ENCODE assay signal across 1 cellular context in the genomic region with DNA sequence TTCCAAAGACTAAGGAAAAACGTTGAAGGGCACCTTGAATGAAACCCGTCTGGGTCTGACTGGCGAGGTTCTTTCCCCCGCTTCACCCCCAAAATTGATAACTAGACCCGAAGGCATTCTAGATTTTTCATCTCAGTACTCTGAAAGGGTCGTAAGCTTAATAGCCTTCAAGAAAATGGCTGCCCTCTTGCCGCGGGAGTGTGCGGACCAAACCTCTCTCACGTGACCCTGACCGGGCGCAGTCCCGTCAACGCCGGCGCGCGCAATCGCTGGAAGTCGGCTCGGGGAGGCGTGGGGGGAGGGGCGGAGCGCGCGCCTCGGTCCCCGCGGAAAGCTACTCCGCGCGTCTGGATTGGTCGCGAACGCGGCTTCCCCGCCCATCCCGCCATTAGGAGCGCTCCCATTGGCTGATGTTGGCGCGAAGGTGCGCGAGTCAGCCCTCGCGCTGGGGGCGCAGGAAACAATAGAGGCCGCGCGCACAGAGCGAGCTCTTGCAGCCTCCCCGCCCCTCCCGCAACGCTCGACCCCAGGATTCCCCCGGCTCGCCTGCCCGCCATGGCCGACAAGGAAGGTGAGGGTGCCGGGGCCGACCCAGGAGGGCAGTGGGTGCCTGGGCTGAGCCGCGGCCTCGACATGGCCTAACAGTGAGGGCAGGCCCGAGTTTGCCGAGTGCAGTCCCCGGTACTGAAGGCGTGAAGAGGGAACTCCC.
TF ChIP-seq lines count a peak whose summit lies in the region.

A gene (plus strand): TSS at position 457 of the 709 bp plus-strand sequence. CDS start 99 bp downstream, at position 556.

TF ChIP-seq in HEK293, 187 proteins besides CTCF, POLR2A, EP300 and RAD21 (continued from another document and continues in another):
- TF ChIP-seq, protein P1, sequence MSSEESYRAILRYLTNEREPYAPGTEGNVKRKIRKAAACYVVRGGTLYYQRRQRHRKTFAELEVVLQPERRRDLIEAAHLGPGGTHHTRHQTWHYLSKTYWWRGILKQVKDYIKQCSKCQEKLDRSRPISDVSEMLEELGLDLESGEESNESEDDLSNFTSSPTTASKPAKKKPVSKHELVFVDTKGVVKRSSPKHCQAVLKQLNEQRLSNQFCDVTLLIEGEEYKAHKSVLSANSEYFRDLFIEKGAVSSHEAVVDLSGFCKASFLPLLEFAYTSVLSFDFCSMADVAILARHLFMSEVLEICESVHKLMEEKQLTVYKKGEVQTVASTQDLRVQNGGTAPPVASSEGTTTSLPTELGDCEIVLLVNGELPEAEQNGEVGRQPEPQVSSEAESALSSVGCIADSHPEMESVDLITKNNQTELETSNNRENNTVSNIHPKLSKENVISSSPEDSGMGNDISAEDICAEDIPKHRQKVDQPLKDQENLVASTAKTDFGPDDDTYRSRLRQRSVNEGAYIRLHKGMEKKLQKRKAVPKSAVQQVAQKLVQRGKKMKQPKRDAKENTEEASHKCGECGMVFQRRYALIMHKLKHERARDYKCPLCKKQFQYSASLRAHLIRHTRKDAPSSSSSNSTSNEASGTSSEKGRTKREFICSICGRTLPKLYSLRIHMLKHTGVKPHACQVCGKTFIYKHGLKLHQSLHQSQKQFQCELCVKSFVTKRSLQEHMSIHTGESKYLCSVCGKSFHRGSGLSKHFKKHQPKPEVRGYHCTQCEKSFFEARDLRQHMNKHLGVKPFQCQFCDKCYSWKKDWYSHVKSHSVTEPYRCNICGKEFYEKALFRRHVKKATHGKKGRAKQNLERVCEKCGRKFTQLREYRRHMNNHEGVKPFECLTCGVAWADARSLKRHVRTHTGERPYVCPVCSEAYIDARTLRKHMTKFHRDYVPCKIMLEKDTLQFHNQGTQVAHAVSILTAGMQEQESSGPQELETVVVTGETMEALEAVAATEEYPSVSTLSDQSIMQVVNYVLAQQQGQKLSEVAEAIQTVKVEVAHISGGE (tag by site-specific recombination; conservative IDR thresholded peaks at IDR 0.05; ENCODE audit: low read depth): peak; percentile 67
- TF ChIP-seq ZNF785 (tag by site-specific recombination; IDR thresholded peaks at IDR 0.05): 0 out of 2 replicates have a peak, but pooled peaks have one; percentile 37
- TF ChIP-seq ZBTB20 (tag by site-specific recombination; IDR thresholded peaks at IDR 0.05): no peak; the same call in 1 of the 2 replicates
- TF ChIP-seq ZNF311 (tag by site-specific recombination; IDR thresholded peaks at IDR 0.05; ENCODE audit: borderline replicate concordance): no peak
- no peak for TF ChIP-seq ZNF560 (tag by site-specific recombination; IDR thresholded peaks at IDR 0.05; ENCODE audit: borderline replicate concordance)
- peak; percentile 80 for TF ChIP-seq ZFHX2 (tag by site-specific recombination; conservative IDR thresholded peaks at IDR 0.05)
- TF ChIP-seq, protein P2, sequence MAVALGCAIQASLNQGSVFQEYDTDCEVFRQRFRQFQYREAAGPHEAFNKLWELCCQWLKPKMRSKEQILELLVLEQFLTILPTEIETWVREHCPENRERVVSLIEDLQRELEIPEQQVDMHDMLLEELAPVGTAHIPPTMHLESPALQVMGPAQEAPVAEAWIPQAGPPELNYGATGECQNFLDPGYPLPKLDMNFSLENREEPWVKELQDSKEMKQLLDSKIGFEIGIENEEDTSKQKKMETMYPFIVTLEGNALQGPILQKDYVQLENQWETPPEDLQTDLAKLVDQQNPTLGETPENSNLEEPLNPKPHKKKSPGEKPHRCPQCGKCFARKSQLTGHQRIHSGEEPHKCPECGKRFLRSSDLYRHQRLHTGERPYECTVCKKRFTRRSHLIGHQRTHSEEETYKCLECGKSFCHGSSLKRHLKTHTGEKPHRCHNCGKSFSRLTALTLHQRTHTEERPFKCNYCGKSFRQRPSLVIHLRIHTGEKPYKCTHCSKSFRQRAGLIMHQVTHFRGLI (tag by site-specific recombination; IDR thresholded peaks at IDR 0.05): peak; percentile 45; the same call in 1 of the 2 replicates
- no peak for TF ChIP-seq ZFP41 (tag by site-specific recombination; IDR thresholded peaks at IDR 0.05; ENCODE audit: borderline replicate concordance)
- TF ChIP-seq ZNF707 (tag by site-specific recombination; IDR thresholded peaks at IDR 0.05): no peak
- peak; percentile 81 for TF ChIP-seq SP3 (tag by site-specific recombination; IDR thresholded peaks at IDR 0.05)
- TF ChIP-seq, protein P3, sequence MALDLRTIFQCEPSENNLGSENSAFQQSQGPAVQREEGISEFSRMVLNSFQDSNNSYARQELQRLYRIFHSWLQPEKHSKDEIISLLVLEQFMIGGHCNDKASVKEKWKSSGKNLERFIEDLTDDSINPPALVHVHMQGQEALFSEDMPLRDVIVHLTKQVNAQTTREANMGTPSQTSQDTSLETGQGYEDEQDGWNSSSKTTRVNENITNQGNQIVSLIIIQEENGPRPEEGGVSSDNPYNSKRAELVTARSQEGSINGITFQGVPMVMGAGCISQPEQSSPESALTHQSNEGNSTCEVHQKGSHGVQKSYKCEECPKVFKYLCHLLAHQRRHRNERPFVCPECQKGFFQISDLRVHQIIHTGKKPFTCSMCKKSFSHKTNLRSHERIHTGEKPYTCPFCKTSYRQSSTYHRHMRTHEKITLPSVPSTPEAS (tag by site-specific recombination; IDR thresholded peaks at IDR 0.05): peak; percentile 61; the same call in 1 of the 2 replicates
- TF ChIP-seq ZNF558 (tag by site-specific recombination; IDR thresholded peaks at IDR 0.05): peak; percentile 64; the same call in 1 of the 2 replicates
- TF ChIP-seq ZNF624 (tag by site-specific recombination; IDR thresholded peaks at IDR 0.05): no peak
- peak; percentile 75; the same call in 1 of the 2 replicates for TF ChIP-seq ZNF184 (tag by site-specific recombination; IDR thresholded peaks at IDR 0.05)
- TF ChIP-seq ZNF169 (tag by site-specific recombination; IDR thresholded peaks at IDR 0.05): no peak
- TF ChIP-seq ZNF391 (tag by site-specific recombination; IDR thresholded peaks at IDR 0.05; ENCODE audit: borderline replicate concordance, low read depth): no peak
- TF ChIP-seq ZBTB48 (tag by site-specific recombination; IDR thresholded peaks at IDR 0.05): peak; percentile 79; the same call in 1 of the 2 replicates
- TF ChIP-seq ZBTB8A (tag by site-specific recombination; IDR thresholded peaks at IDR 0.05): peak; percentile 61
- TF ChIP-seq, protein P4, sequence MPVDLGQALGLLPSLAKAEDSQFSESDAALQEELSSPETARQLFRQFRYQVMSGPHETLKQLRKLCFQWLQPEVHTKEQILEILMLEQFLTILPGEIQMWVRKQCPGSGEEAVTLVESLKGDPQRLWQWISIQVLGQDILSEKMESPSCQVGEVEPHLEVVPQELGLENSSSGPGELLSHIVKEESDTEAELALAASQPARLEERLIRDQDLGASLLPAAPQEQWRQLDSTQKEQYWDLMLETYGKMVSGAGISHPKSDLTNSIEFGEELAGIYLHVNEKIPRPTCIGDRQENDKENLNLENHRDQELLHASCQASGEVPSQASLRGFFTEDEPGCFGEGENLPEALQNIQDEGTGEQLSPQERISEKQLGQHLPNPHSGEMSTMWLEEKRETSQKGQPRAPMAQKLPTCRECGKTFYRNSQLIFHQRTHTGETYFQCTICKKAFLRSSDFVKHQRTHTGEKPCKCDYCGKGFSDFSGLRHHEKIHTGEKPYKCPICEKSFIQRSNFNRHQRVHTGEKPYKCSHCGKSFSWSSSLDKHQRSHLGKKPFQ (tag by site-specific recombination; IDR thresholded peaks at IDR 0.05): peak; percentile 89
- no peak for TF ChIP-seq ZNF830 (tag by site-specific recombination; IDR thresholded peaks at IDR 0.05; ENCODE audit: low read depth)
- no peak for TF ChIP-seq REPIN1 (tag by site-specific recombination; IDR thresholded peaks at IDR 0.05; ENCODE audit: low read depth)
- TF ChIP-seq, protein P5, sequence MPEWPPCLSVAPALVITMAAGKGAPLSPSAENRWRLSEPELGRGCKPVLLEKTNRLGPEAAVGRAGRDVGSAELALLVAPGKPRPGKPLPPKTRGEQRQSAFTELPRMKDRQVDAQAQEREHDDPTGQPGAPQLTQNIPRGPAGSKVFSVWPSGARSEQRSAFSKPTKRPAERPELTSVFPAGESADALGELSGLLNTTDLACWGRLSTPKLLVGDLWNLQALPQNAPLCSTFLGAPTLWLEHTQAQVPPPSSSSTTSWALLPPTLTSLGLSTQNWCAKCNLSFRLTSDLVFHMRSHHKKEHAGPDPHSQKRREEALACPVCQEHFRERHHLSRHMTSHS (tag by site-specific recombination; IDR thresholded peaks at IDR 0.05): no peak
- TF ChIP-seq, protein P6, sequence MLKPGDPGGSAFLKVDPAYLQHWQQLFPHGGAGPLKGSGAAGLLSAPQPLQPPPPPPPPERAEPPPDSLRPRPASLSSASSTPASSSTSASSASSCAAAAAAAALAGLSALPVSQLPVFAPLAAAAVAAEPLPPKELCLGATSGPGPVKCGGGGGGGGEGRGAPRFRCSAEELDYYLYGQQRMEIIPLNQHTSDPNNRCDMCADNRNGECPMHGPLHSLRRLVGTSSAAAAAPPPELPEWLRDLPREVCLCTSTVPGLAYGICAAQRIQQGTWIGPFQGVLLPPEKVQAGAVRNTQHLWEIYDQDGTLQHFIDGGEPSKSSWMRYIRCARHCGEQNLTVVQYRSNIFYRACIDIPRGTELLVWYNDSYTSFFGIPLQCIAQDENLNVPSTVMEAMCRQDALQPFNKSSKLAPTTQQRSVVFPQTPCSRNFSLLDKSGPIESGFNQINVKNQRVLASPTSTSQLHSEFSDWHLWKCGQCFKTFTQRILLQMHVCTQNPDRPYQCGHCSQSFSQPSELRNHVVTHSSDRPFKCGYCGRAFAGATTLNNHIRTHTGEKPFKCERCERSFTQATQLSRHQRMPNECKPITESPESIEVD (tag by site-specific recombination; IDR thresholded peaks at IDR 0.05): no peak
- peak; percentile 20; the same call in 1 of the 2 replicates for TF ChIP-seq ZBTB21 (tag by site-specific recombination; IDR thresholded peaks at IDR 0.05)
- TF ChIP-seq, protein P7, sequence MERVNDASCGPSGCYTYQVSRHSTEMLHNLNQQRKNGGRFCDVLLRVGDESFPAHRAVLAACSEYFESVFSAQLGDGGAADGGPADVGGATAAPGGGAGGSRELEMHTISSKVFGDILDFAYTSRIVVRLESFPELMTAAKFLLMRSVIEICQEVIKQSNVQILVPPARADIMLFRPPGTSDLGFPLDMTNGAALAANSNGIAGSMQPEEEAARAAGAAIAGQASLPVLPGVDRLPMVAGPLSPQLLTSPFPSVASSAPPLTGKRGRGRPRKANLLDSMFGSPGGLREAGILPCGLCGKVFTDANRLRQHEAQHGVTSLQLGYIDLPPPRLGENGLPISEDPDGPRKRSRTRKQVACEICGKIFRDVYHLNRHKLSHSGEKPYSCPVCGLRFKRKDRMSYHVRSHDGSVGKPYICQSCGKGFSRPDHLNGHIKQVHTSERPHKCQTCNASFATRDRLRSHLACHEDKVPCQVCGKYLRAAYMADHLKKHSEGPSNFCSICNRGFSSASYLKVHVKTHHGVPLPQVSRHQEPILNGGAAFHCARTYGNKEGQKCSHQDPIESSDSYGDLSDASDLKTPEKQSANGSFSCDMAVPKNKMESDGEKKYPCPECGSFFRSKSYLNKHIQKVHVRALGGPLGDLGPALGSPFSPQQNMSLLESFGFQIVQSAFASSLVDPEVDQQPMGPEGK (tag by site-specific recombination; IDR thresholded peaks at IDR 0.05): peak; percentile 100
- no peak for TF ChIP-seq ZNF132 (tag by site-specific recombination; IDR thresholded peaks at IDR 0.05; ENCODE audit: borderline replicate concordance)
- TF ChIP-seq, protein P8, sequence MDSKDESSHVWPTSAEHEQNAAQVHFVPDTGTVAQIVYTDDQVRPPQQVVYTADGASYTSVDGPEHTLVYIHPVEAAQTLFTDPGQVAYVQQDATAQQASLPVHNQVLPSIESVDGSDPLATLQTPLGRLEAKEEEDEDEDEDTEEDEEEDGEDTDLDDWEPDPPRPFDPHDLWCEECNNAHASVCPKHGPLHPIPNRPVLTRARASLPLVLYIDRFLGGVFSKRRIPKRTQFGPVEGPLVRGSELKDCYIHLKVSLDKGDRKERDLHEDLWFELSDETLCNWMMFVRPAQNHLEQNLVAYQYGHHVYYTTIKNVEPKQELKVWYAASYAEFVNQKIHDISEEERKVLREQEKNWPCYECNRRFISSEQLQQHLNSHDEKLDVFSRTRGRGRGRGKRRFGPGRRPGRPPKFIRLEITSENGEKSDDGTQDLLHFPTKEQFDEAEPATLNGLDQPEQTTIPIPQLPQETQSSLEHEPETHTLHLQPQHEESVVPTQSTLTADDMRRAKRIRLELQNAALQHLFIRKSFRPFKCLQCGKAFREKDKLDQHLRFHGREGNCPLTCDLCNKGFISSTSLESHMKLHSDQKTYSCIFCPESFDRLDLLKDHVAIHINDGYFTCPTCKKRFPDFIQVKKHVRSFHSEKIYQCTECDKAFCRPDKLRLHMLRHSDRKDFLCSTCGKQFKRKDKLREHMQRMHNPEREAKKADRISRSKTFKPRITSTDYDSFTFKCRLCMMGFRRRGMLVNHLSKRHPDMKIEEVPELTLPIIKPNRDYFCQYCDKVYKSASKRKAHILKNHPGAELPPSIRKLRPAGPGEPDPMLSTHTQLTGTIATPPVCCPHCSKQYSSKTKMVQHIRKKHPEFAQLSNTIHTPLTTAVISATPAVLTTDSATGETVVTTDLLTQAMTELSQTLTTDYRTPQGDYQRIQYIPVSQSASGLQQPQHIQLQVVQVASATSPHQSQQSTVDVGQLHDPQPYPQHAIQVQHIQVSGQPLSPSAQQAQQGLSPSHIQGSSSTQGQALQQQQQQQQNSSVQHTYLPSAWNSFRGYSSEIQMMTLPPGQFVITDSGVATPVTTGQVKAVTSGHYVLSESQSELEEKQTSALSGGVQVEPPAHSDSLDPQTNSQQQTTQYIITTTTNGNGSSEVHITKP (tag by site-specific recombination; IDR thresholded peaks at IDR 0.05): peak; percentile 47; the same call in 1 of the 2 replicates
- TF ChIP-seq ZNF777 (tag by site-specific recombination; IDR thresholded peaks at IDR 0.05; ENCODE audit: borderline replicate concordance): no peak
- no peak for TF ChIP-seq SCRT2 (tag by site-specific recombination; IDR thresholded peaks at IDR 0.05)
- no peak for TF ChIP-seq ZNF747 (tag by site-specific recombination; IDR thresholded peaks at IDR 0.05)
- TF ChIP-seq, protein P9, sequence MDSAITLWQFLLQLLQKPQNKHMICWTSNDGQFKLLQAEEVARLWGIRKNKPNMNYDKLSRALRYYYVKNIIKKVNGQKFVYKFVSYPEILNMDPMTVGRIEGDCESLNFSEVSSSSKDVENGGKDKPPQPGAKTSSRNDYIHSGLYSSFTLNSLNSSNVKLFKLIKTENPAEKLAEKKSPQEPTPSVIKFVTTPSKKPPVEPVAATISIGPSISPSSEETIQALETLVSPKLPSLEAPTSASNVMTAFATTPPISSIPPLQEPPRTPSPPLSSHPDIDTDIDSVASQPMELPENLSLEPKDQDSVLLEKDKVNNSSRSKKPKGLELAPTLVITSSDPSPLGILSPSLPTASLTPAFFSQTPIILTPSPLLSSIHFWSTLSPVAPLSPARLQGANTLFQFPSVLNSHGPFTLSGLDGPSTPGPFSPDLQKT (IDR thresholded peaks at IDR 0.05; ENCODE audit: borderline replicate concordance, low read depth, low read length): no peak
- TF ChIP-seq ZNF660 (tag by site-specific recombination; IDR thresholded peaks at IDR 0.05): peak; percentile 42; the same call in 1 of the 2 replicates
- TF ChIP-seq ZNF112 (tag by site-specific recombination; IDR thresholded peaks at IDR 0.05): no peak
- TF ChIP-seq ZNF571 (tag by site-specific recombination; IDR thresholded peaks at IDR 0.05): no peak
- TF ChIP-seq ZNF223 (tag by site-specific recombination; IDR thresholded peaks at IDR 0.05): no peak
- TF ChIP-seq KLF7 (tag by site-specific recombination; IDR thresholded peaks at IDR 0.05; ENCODE audit: borderline replicate concordance): 0 out of 2 replicates have a peak, but pooled peaks have one; percentile 37
- TF ChIP-seq ZNF555 (tag by site-specific recombination; conservative IDR thresholded peaks at IDR 0.05): no peak
- TF ChIP-seq ZSCAN23 (tag by site-specific recombination; IDR thresholded peaks at IDR 0.05): no peak
